ENCODE assay signal across 6 cellular contexts in the genomic region with DNA sequence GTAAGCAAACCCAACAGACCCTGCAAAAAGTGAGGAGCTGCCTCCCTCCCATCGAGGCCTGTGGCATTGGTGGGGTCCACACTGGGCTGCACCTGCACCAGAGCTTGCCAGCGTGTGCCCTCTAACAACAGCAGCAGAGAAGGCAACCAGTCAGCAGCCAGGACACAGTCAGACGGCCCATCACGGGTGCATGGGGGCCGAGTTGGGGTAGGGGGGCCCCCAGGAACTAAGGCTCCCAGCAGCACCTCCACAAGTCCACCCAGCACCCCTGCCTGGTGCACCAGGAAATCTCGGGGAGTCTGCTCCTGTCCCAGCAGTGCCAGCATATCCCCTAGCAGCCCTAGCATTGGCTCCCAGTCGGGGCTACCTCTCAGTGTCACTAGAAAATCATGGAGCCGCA. TPM values are rescaled to one million over a fixed set of nuclear protein-coding genes. Genes with fewer than 3 reads are reported as not detected.
"Had no signal": no experiment of that assay in that cellular context is flagged by ENCODE, and none has a peak within 500 bp of the region (broad histone marks: within the 10 kb centered on the region; RNA-seq: fewer than 3 reads in every experiment).

No MANE protein-coding gene starts in this region.

RNA-seq across cellular contexts. Expression of a gene that starts 23.9 kb away (rescaled TPM):
- total RNA-seq: activated B cell treated with CpG ODN at 0.5 μM for 24 hours; activated CD4-positive, alpha-beta memory T cell treated with anti-CD3 and anti-CD28 coated beads, Interleukin-2, amount 10 ng/mL, durations not matched to agents 7 days and 5 days; activated CD4-positive, alpha-beta T cell treated with anti-CD3 and anti-CD28 coated beads, Interleukin-2, amount 10 ng/mL, durations not matched to agents 7 days and 5 days; activated CD8-positive, alpha-beta T cell treated with anti-CD3 and anti-CD28 coated beads, Interleukin-2, amount 10 ng/mL, durations not matched to agents 7 days and 5 days; T-cell; T-helper 17 cell had no signal
